In genomic region chr1:79043506-79043905, GRCh38 we compare ENCODE assay signal across 23 cellular contexts. TPM values are rescaled to one million over a fixed set of nuclear protein-coding genes. Genes with fewer than 3 reads are reported as not detected.
A peak's percentile ranks its signal among the peaks of the same experiment; 100 is the strongest.
DNase-seq lines count a peak whose midpoint lies in the region; ATAC-seq and TF ChIP-seq lines count a peak whose summit lies in the region.
"Had no signal": no experiment of that assay in that cellular context is flagged by ENCODE, and none has a peak within 500 bp of the region (broad histone marks: within the 10 kb centered on the region; RNA-seq: fewer than 3 reads in every experiment).

No MANE protein-coding gene starts in this region.

- H3K4me3 ChIP-seq in ACC112 (ENCODE audit: low read depth, low read length), result peak overlapping the region; percentile 35
- no peak overlapping the region for H3K4me3 ChIP-seq in astrocyte of the cerebellum (ENCODE audit: low read depth, low read length)
- H3K4me3 ChIP-seq in heart right ventricle, result no peak overlapping the region
- H3K4me3 ChIP-seq: K562, lower lobe of right lung, testis had no signal

- intact Hi-C loops in heart right ventricle (cut with DNase I), result loop anchor here in 1 of 10 donors (5.0 kb wide), 1 partner anchor 41 kb away; no protein-coding TSS in a partner anchor

- H3K27ac Mint-ChIP-seq in stimulated activated memory B cell treated with anti-CD40 and anti-IgM and Interleukin-4, amounts not matched to agents 10 μg/mL and 1 μg/mL and 100 μg/mL, for 72 hours, result no peak overlapping the region
- H3K27ac Mint-ChIP-seq: nephron had no signal

- in situ Hi-C loops in astrocyte of the cerebellum (cut with HindIII; ENCODE audit: low sequenced_read_pairs), result no loop called here

- no peaks in the 10 kb centered on the region for H3K27me3 Mint-ChIP-seq in stimulated activated memory B cell treated with anti-CD40 and anti-IgM and Interleukin-4, amounts not matched to agents 10 μg/mL and 1 μg/mL and 100 μg/mL, for 72 hours

- H3K36me3 ChIP-seq in ACC112 (ENCODE audit: insufficient read depth, low read length), result no peaks in the 10 kb centered on the region
- H3K36me3 ChIP-seq in heart right ventricle, result no peaks in the 10 kb centered on the region
- H3K36me3 ChIP-seq: lower lobe of right lung had no signal

- DNase-seq in HS-27A (ENCODE audit: low read depth), result peak; percentile 66
- DNase-seq in astrocyte of the cerebellum (ENCODE audit: low read depth), result peak; percentile 19
- DNase-seq in iris pigment epithelial cell (ENCODE audit: low read depth), result peak; percentile 69
- DNase-seq in activated CD4-positive, alpha-beta T cell treated with anti-CD3 and anti-CD28 coated beads for 1 hour, result no peak
- no peak for DNase-seq in heart right ventricle
- DNase-seq: AML-193; amygdala; cortex of kidney; GOT3; lower lobe of right lung; NCI-H1436; NCI-H510A; right cardiac atrium; stimulated activated CD4-positive, alpha-beta T cell treated with anti-CD3 and anti-CD28 coated beads, Interleukin-2, amount 100 ng/mL, for 48 hours; stimulated activated CD8-positive, alpha-beta memory T cell treated with anti-CD3 and anti-CD28 coated beads, Interleukin-4, amount 100 ng/mL, for 48 hours; testis had no signal

- H3K4me1 Mint-ChIP-seq in stimulated activated memory B cell treated with anti-CD40 and anti-IgM and Interleukin-4, amounts not matched to agents 10 μg/mL and 1 μg/mL and 100 μg/mL, for 72 hours, result no peaks in the 10 kb centered on the region
- H3K4me1 Mint-ChIP-seq: nephron had no signal

- no peaks in the 10 kb centered on the region for H3K79me2 ChIP-seq in ACC112 (ENCODE audit: control insufficient read depth, insufficient read depth, low read length, unreplicated experiment)

- no peaks in the 10 kb centered on the region for H3K9me3 ChIP-seq in heart right ventricle
- H3K9me3 ChIP-seq: lower lobe of right lung, testis had no signal

- no peak for ATAC-seq in stimulated activated memory B cell treated with anti-CD40 and anti-IgM and Interleukin-4, amounts not matched to agents 10 μg/mL and 1 μg/mL and 100 μg/mL, for 72 hours
- ATAC-seq in GM19324 (IDR thresholded peaks at IDR 0.05; ENCODE audit: low FRiP score, unreplicated experiment) (no peak), heart right ventricle (no peak)
- ATAC-seq: K562, lower lobe of right lung, right cardiac atrium had no signal

- no peak overlapping the region for H3K4me3 Mint-ChIP-seq in stimulated activated memory B cell treated with anti-CD40 and anti-IgM and Interleukin-4, amounts not matched to agents 10 μg/mL and 1 μg/mL and 100 μg/mL, for 72 hours
- H3K4me3 Mint-ChIP-seq: nephron had no signal

- no peaks in the 10 kb centered on the region for H3K27me3 ChIP-seq in ACC112 (ENCODE audit: insufficient read depth, low read length)
- H3K27me3 ChIP-seq in heart right ventricle, result no peaks in the 10 kb centered on the region
- H3K27me3 ChIP-seq: testis had no signal

- peak overlapping the region; percentile 66 for H2AFZ ChIP-seq in ACC112 (ENCODE audit: low read length, unreplicated experiment)

- no peaks in the 10 kb centered on the region for H3K36me3 Mint-ChIP-seq in stimulated activated memory B cell treated with anti-CD40 and anti-IgM and Interleukin-4, amounts not matched to agents 10 μg/mL and 1 μg/mL and 100 μg/mL, for 72 hours

- WGBS in heart right ventricle, 2 donors, result 51 to 54% methylated on average over 4 of the region's 4 CpGs

- peak overlapping the region; percentile 93 for H3K27ac ChIP-seq in ACC112 (ENCODE audit: low read depth, low read length)
- H3K27ac ChIP-seq in heart right ventricle, result no peak overlapping the region
- H3K27ac ChIP-seq: lower lobe of right lung, testis had no signal

- H3K4me1 ChIP-seq in ACC112 (ENCODE audit: control insufficient read depth, insufficient read depth, low read length, unreplicated experiment) (peaks cover 50% of the 10 kb centered on the region), heart right ventricle (peaks cover 0 to 10% (median 0%) of the 10 kb centered on the region in 9 donors)
- H3K4me1 ChIP-seq: lower lobe of right lung, testis had no signal

- H3K9me3 Mint-ChIP-seq in stimulated activated memory B cell treated with anti-CD40 and anti-IgM and Interleukin-4, amounts not matched to agents 10 μg/mL and 1 μg/mL and 100 μg/mL, for 72 hours, result no peaks in the 10 kb centered on the region

- TF ChIP-seq CTCF in astrocyte of the cerebellum (IDR thresholded peaks at IDR 0.05; ENCODE audit: low read depth, low read length, missing control alignments) (no peak), heart right ventricle (IDR thresholded peaks at IDR 0.05) (no peak)

RNA-seq across cellular contexts. Expression of gene ADGRL4, which starts 37.0 kb away (rescaled TPM):
- 10 to 100 TPM; 10.7 to 33.9 (median 17.2) TPM for total RNA-seq in heart right ventricle
- 10 to 100 TPM; 12.2 to 24.1 TPM for polyA plus RNA-seq in heart right ventricle
- total RNA-seq: K562, OCI-LY7, SK-MEL-5 had no signal
- polyA plus RNA-seq: K562 had no signal

Comparison
In these comparisons a context has a peak if more than half of its experiments do, and no peak if none do; other contexts are left out.
1. DNase-seq: peak in HS-27A (single experiment), astrocyte of the cerebellum (single experiment) and iris pigment epithelial cell (single experiment); none in activated CD4-positive, alpha-beta T cell treated with anti-CD3 and anti-CD28 coated beads for 1 hour (single experiment) and heart right ventricle (0 of 2).